In genomic region chr12:130761537-130762318, GRCh38 we compare ENCODE assay signal across 8 cellular contexts. TPM values are rescaled to one million over a fixed set of nuclear protein-coding genes. Genes with fewer than 3 reads are reported as not detected.
A peak's percentile ranks its signal among the peaks of the same experiment; 100 is the strongest.
DNase-seq lines count a peak whose midpoint lies in the region; ATAC-seq and TF ChIP-seq lines count a peak whose summit lies in the region.

No MANE protein-coding gene starts in this region.

- H3K36me3 ChIP-seq in MM.1S (replicated peaks; ENCODE audit: insufficient read depth, low read length) (no peaks in the 10 kb centered on the region), mammary epithelial cell (ENCODE audit: insufficient read depth, low read length) (no peaks in the 10 kb centered on the region)

- no peaks in the 10 kb centered on the region for H3K9me2 ChIP-seq in MM.1S (replicated peaks; ENCODE audit: insufficient read depth, low read length)

- CTCF ChIA-PET in mammary epithelial cell (lab: Charles Lee; ENCODE audit: low non-redundant PET) = interaction anchor here (0.5 kb wide), 1 partner anchor 89 kb away, joined by 3 read pairs; no protein-coding TSS in a partner anchor

- 52% methylated on average over 14 of the region's 29 CpGs for WGBS in mammary epithelial cell (ENCODE audit: low coverage, missing lambda C conversion rate)

- dilution Hi-C loops in mammary epithelial cell (cut with HindIII; ENCODE audit: low sequenced_read_pairs) = no loop called here

- in situ Hi-C loops in mammary epithelial cell (cut with MboI; ENCODE audit: low sequenced_read_pairs in 2 of 2) = loop anchor here in 1 of 2 donors (5.0 kb wide), 1 partner anchor 56 kb away; no protein-coding TSS in a partner anchor

- BruUV-seq in mammary epithelial cell (replicated peaks; lab: Mats Ljungman, UMichigan) = no TSS peak

- H3K27me3 ChIP-seq in MM.1S (replicated peaks; ENCODE audit: insufficient read depth, low read length) = no peaks in the 10 kb centered on the region
- no peaks in the 10 kb centered on the region for H3K27me3 ChIP-seq in mammary epithelial cell (ENCODE audit: insufficient read depth, low read length)

- no peaks in the 10 kb centered on the region for H3K79me2 ChIP-seq in MM.1S (ENCODE audit: low read length)
- H3K79me2 ChIP-seq in mammary epithelial cell (ENCODE audit: insufficient read depth, low read length) = no peaks in the 10 kb centered on the region

- DNase-seq in COLO668 (lab: John Stamatoyannopoulos, UW; ENCODE audit: unreplicated experiment) (peak; percentile 63), MM.1S (peak; percentile 46), mammary epithelial cell (peak; percentile 37), left lobe of liver (ENCODE audit: low spot score) (no peak)
- DNase-seq in stimulated activated CD4-positive, alpha-beta T cell treated with anti-CD3 and anti-CD28 coated beads, TNF-alpha, amount 100 ng/mL, for 24 hours (ENCODE audit: low read depth in 3 of 3) = peak; percentile 36 to 57 (median 45)

- no peak overlapping the region for H2AFZ ChIP-seq in MM.1S (ENCODE audit: low read length)
- H2AFZ ChIP-seq in mammary epithelial cell (ENCODE audit: low read depth, low read length) = no peak overlapping the region

- 0 out of 2 replicates have a peak, but pooled peaks cover 3% of the 10 kb centered on the region for H3F3A ChIP-seq in MM.1S (ENCODE audit: insufficient read depth, low read length)

- H3K4me1 ChIP-seq in MM.1S (ENCODE audit: low read length) = 0 out of 2 replicates have a peak, but pooled peaks cover 3% of the 10 kb centered on the region
- H3K4me1 ChIP-seq in mammary epithelial cell (ENCODE audit: insufficient read depth, low read length) = no peaks in the 10 kb centered on the region

- ATAC-seq in GM19395 (IDR thresholded peaks at IDR 0.05; ENCODE audit: unreplicated experiment) = peak; percentile 52
- peak; percentile 88 for ATAC-seq in left lobe of liver
- no peak for ATAC-seq in HG02798 (IDR thresholded peaks at IDR 0.05; ENCODE audit: poor library complexity, unreplicated experiment)

- intact Hi-C loops in mammary epithelial cell (cut with micrococcal nuclease) = loop anchor here (1.0 to 5.0 kb wide), 4 partner anchors 58 to 1186 kb away; partner anchors contain the start of gene EP400

- H3K9me3 ChIP-seq in MM.1S (replicated peaks; ENCODE audit: insufficient read depth, low read length) (no peaks in the 10 kb centered on the region), mammary epithelial cell (replicated peaks; ENCODE audit: insufficient read depth, low read length) (peaks cover 18% of the 10 kb centered on the region)

- peak; percentile 49 for TF ChIP-seq CTCF in MM.1S (IDR thresholded peaks at IDR 0.05; ENCODE audit: low read length)
- peak; percentile 90 for TF ChIP-seq CTCF in VCaP (conservative IDR thresholded peaks at IDR 0.05)
- peak; percentile 46 to 80 for TF ChIP-seq CTCF in mammary epithelial cell (conservative IDR thresholded peaks at IDR 0.05 in 1 of 2, IDR thresholded peaks at IDR 0.05 in 1 of 2; ENCODE audit: extremely low read depth in 1 of 2, insufficient read depth in 1 of 2, low read depth in 1 of 2, low read length in 2 of 2)

- no peak overlapping the region for H3K9ac ChIP-seq in MM.1S (ENCODE audit: low read length)
- H3K9ac ChIP-seq in mammary epithelial cell (ENCODE audit: insufficient read depth, low read length) = no peak overlapping the region

- H4K20me1 ChIP-seq in MM.1S (ENCODE audit: insufficient read depth, low read length) (no peaks in the 10 kb centered on the region), mammary epithelial cell (ENCODE audit: insufficient read depth, low read length) (no peaks in the 10 kb centered on the region)

- H3K4me3 ChIP-seq in MM.1S (ENCODE audit: low read length) (peak overlapping the region; percentile 36; the same call in 1 of the 2 replicates), mammary epithelial cell (replicated peaks in 1 of 3; ENCODE audit: insufficient read depth in 1 of 3, low read depth in 2 of 3, low read length in 3 of 3) (no peak overlapping the region)

- H3K4me2 ChIP-seq in MM.1S (ENCODE audit: low read depth, low read length) = peak overlapping the region; percentile 54
- no peak overlapping the region for H3K4me2 ChIP-seq in mammary epithelial cell (ENCODE audit: insufficient read depth, low read depth, low read length)

- H3K27ac ChIP-seq in MM.1S (ENCODE audit: low read length) = no peak overlapping the region
- H3K27ac ChIP-seq in VCaP = peak overlapping the region; percentile 52; the same call in 1 of the 2 replicates
- no peak overlapping the region for H3K27ac ChIP-seq in mammary epithelial cell (ENCODE audit: insufficient read depth, low read depth, low read length)

RNA-seq across cellular contexts. Expression of gene RIMBP2, which starts 45.6 kb away (rescaled TPM):
- not detected for total RNA-seq in mammary epithelial cell
- polyA plus RNA-seq in mammary epithelial cell = not detected
- not detected for polyA minus RNA-seq in mammary epithelial cell
- not detected for total RNA-seq in left lobe of liver
